2 cellular contexts compared by ENCODE assay signal in the genomic region with DNA sequence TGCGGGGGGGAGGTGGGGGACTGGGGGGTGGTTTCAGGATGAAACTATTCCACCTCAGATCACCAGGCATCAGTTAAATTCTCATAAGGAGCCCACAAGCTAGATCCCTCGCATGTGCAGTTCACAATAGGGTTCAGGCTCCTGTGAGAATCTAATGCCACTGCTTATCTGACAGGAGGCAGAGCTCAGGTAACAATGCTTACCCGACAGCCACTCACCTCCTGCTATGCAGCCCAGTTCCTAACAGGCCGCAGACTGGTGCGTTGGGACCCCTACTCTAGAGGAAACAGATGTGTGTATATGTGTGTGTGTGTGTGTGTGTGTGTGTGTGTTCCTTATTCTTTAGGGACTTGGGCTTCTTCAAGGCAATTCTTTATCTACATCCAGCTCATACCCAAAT.
TF ChIP-seq lines count a peak whose summit lies in the region.

No MANE protein-coding gene starts in this region.

TF ChIP-seq in GM23338, 12 proteins besides CTCF, POLR2A, EP300 and RAD21:
- TF ChIP-seq, protein P1, sequence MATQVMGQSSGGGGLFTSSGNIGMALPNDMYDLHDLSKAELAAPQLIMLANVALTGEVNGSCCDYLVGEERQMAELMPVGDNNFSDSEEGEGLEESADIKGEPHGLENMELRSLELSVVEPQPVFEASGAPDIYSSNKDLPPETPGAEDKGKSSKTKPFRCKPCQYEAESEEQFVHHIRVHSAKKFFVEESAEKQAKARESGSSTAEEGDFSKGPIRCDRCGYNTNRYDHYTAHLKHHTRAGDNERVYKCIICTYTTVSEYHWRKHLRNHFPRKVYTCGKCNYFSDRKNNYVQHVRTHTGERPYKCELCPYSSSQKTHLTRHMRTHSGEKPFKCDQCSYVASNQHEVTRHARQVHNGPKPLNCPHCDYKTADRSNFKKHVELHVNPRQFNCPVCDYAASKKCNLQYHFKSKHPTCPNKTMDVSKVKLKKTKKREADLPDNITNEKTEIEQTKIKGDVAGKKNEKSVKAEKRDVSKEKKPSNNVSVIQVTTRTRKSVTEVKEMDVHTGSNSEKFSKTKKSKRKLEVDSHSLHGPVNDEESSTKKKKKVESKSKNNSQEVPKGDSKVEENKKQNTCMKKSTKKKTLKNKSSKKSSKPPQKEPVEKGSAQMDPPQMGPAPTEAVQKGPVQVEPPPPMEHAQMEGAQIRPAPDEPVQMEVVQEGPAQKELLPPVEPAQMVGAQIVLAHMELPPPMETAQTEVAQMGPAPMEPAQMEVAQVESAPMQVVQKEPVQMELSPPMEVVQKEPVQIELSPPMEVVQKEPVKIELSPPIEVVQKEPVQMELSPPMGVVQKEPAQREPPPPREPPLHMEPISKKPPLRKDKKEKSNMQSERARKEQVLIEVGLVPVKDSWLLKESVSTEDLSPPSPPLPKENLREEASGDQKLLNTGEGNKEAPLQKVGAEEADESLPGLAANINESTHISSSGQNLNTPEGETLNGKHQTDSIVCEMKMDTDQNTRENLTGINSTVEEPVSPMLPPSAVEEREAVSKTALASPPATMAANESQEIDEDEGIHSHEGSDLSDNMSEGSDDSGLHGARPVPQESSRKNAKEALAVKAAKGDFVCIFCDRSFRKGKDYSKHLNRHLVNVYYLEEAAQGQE (IDR thresholded peaks at IDR 0.05; ENCODE audit: unreplicated experiment): no peak
- TF ChIP-seq CREB1 (CRISPR knock-in tag; IDR thresholded peaks at IDR 0.05; ENCODE audit: low read depth) (no peak), EZH2phosphoT487 (IDR thresholded peaks at IDR 0.05; ENCODE audit: unreplicated experiment) (no peak), JUNB (IDR thresholded peaks at IDR 0.05; ENCODE audit: unreplicated experiment) (no peak), POLR2AphosphoS5 (IDR thresholded peaks at IDR 0.05; ENCODE audit: low read depth) (no peak)
- TF ChIP-seq, protein P2, sequence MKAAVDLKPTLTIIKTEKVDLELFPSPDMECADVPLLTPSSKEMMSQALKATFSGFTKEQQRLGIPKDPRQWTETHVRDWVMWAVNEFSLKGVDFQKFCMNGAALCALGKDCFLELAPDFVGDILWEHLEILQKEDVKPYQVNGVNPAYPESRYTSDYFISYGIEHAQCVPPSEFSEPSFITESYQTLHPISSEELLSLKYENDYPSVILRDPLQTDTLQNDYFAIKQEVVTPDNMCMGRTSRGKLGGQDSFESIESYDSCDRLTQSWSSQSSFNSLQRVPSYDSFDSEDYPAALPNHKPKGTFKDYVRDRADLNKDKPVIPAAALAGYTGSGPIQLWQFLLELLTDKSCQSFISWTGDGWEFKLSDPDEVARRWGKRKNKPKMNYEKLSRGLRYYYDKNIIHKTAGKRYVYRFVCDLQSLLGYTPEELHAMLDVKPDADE (IDR thresholded peaks at IDR 0.05): no peak

TF ChIP-seq in H1, 55 proteins besides CTCF, POLR2A, EP300 and RAD21:
- TF ChIP-seq KDM4A (IDR thresholded peaks at IDR 0.05; ENCODE audit: low read depth, low read length, severe bottlenecking) (no peak), SIX5 (IDR thresholded peaks at IDR 0.05; ENCODE audit: low read depth, low read length) (no peak), RBBP5 (IDR thresholded peaks at IDR 0.05; ENCODE audit: borderline replicate concordance, low read depth, low read length) (no peak), POLR2AphosphoS5 (IDR thresholded peaks at IDR 0.05; ENCODE audit: low read depth, low read length) (no peak), JUN (IDR thresholded peaks at IDR 0.05; ENCODE audit: low read depth, low read length) (no peak), CTBP2 (IDR thresholded peaks at IDR 0.05; ENCODE audit: borderline replicate concordance, insufficient read depth, insufficient read length, low read length) (no peak), TCF12 (IDR thresholded peaks at IDR 0.05; ENCODE audit: low read depth, low read length) (no peak), BACH1 (IDR thresholded peaks at IDR 0.05; ENCODE audit: low read length) (no peak), SUZ12 (IDR thresholded peaks at IDR 0.05; ENCODE audit: low read length) (no peak), FOSL1 (IDR thresholded peaks at IDR 0.05; ENCODE audit: insufficient read depth, low read depth, low read length) (no peak), ASH2L (IDR thresholded peaks at IDR 0.05; ENCODE audit: low read length) (no peak), CHD1 (IDR thresholded peaks at IDR 0.05; ENCODE audit: low read depth, low read length) (no peak), HDAC6 (IDR thresholded peaks at IDR 0.05; ENCODE audit: low read depth, low read length) (no peak), SIN3A (conservative IDR thresholded peaks at IDR 0.05 in 1 of 2, IDR thresholded peaks at IDR 0.05 in 1 of 2; ENCODE audit: low read depth in 1 of 2, low read length in 2 of 2) (no peak)
- TF ChIP-seq, protein P3, sequence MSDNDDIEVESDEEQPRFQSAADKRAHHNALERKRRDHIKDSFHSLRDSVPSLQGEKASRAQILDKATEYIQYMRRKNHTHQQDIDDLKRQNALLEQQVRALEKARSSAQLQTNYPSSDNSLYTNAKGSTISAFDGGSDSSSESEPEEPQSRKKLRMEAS (IDR thresholded peaks at IDR 0.05): no peak
- TF ChIP-seq, protein P4, sequence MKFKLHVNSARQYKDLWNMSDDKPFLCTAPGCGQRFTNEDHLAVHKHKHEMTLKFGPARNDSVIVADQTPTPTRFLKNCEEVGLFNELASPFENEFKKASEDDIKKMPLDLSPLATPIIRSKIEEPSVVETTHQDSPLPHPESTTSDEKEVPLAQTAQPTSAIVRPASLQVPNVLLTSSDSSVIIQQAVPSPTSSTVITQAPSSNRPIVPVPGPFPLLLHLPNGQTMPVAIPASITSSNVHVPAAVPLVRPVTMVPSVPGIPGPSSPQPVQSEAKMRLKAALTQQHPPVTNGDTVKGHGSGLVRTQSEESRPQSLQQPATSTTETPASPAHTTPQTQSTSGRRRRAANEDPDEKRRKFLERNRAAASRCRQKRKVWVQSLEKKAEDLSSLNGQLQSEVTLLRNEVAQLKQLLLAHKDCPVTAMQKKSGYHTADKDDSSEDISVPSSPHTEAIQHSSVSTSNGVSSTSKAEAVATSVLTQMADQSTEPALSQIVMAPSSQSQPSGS (IDR thresholded peaks at IDR 0.05; ENCODE audit: low read length): no peak
